Comparison of ENCODE assay signal across 8 cellular contexts in the genomic region with DNA sequence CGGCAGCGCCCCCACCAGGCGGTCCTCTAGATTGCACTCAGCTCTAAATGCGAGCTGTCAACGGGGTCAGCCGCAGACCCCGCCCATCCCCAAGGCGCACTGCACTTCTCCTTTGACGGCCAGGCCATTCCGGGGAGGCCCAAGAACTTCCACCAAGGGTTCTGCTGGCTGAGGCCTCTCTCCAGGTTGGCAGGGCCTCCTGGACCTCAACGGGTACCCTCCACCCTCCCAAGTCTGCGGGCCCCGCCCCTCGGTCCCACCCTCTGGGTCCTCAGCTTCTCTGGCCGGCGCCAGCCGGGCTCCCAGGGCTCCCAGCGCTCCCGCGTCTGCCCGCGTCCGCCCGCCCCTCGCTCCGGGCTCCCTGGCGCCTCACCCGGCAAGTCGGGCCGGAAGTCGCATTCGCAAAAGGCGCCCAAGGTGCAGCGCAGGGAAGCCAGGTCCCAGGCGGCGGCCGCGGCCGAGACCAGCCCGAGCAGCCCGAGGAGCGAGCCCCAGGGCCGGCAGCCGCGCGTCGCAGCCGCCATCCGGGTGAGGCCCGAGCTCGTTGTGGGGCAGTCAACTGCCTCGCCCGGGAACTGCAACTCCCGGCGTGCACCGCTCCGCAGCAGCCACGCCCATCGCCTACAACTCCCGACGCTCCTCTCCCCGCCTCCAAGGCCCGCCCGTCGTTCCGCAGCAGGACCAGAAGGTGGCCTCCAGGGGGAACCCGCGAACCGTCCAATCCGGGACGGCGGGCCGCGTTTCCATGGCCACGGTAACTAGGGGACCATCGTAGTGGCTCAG. TPM values are rescaled to one million over a fixed set of nuclear protein-coding genes. Genes with fewer than 3 reads are reported as not detected.
DNase-seq lines count a peak whose midpoint lies in the region; ATAC-seq and TF ChIP-seq lines count a peak whose summit lies in the region.

TSS of gene TOR2A (minus strand) at position 548 of the 783 bp plus-strand sequence. CDS start at position 524, 24 bp downstream.

- peaks cover 7% of the 10 kb centered on the region for H3K4me1 ChIP-seq in colonic mucosa

- H3K36me3 ChIP-seq in colonic mucosa: no peaks in the 10 kb centered on the region

- H3K9ac ChIP-seq in colonic mucosa (ENCODE audit: low read depth in 2 of 2, low read length in 2 of 2): peak within 1 kb of the TSS; percentile 65 to 84

- H3K27ac ChIP-seq in colonic mucosa: peak within 1 kb of the TSS; percentile 97

- peak; percentile 89 for ATAC-seq in GM19324 (IDR thresholded peaks at IDR 0.05; ENCODE audit: low FRiP score, unreplicated experiment)
- ATAC-seq in HG03469 (IDR thresholded peaks at IDR 0.05; ENCODE audit: unreplicated experiment): peak; percentile 72

- DNase-seq in C1 segment of cervical spinal cord (lab: John Stamatoyannopoulos, UW) (peak; percentile 77 to 97 (median 93)), NCI-H526 (lab: John Stamatoyannopoulos, UW) (peak; percentile 87 to 95), colonic mucosa (peak; percentile 98), left kidney (ENCODE audit: low read depth, low spot score) (peak; percentile 99)
- DNase-seq in activated CD4-positive, alpha-beta T cell treated with anti-CD3 and anti-CD28 coated beads for 48 hours: peak; percentile 99
- DNase-seq in stimulated activated CD4-positive, alpha-beta T cell treated with anti-CD3 and anti-CD28 coated beads, Interleukin-2, amount 100 ng/mL, for 24 hours: peak; percentile 99

- H3K9me3 ChIP-seq in colonic mucosa: no peaks in the 10 kb centered on the region

- H3K4me3 ChIP-seq in colonic mucosa: peak within 1 kb of the TSS; percentile 88

- peak; percentile 94 for TF ChIP-seq CTCF in colonic mucosa (IDR thresholded peaks at IDR 0.05)

- no peaks in the 10 kb centered on the region for H3K27me3 ChIP-seq in colonic mucosa

- intact Hi-C loops in colonic mucosa (cut with DNase I): loop anchor here (2.0 to 10.0 kb wide), 5 partner anchors 50 to 230 kb away; no protein-coding TSS in a partner anchor

RNA-seq across cellular contexts. Expression of gene TOR2A, which starts in this region (rescaled TPM):
- 10 to 100 TPM; 25.8 to 29.8 TPM for total RNA-seq in colonic mucosa

Comparison
In these comparisons a context has a peak if more than half of its experiments do, and no peak if none do; other contexts are left out.
1. Peak in every context shown above with its lines: DNase-seq, ATAC-seq, H3K4me3 ChIP-seq and H3K27ac ChIP-seq.